ENCODE assay signal across 8 cellular contexts in genomic region chr2:237858294-237859081, GRCh38. TPM values are rescaled to one million over a fixed set of nuclear protein-coding genes. Genes with fewer than 3 reads are reported as not detected.
A peak's percentile ranks its signal among the peaks of the same experiment; 100 is the strongest.
DNase-seq lines count a peak whose midpoint lies in the region; ATAC-seq and TF ChIP-seq lines count a peak whose summit lies in the region.

No MANE protein-coding gene starts in this region.

- peak; percentile 92 for DNase-seq in AG20443 (ENCODE audit: low spot score)
- peak; percentile 46 for DNase-seq in GM19238 (ENCODE audit: insufficient read length, low spot score)
- DNase-seq in NCI-H2107 treated with DMSO at 0.1 percent for 48 hours (lab: John Stamatoyannopoulos, UW; ENCODE audit: unreplicated experiment) = peak; percentile 48
- DNase-seq in effector memory CD4-positive, alpha-beta T cell = peak in 2 of 3 donors; percentile 8 to 9
- peak; percentile 56 to 89 for DNase-seq in lower leg skin (ENCODE audit: low spot score in 2 of 2)
- peak; percentile 22 for DNase-seq in stimulated activated CD8-positive, alpha-beta memory T cell treated with anti-CD3 and anti-CD28 coated beads, Interleukin-4, amount 100 ng/mL, for 24 hours (ENCODE audit: low read depth)

- no peak overlapping the region for H3K27ac ChIP-seq in effector memory CD4-positive, alpha-beta T cell (ENCODE audit: insufficient read depth, low read length, poor library complexity, severe bottlenecking)

- ATAC-seq in GM19397 (IDR thresholded peaks at IDR 0.05; ENCODE audit: unreplicated experiment) = no peak

- 43 to 45% methylated on average over 14 of the region's 14 CpGs for WGBS in lower leg skin, 2 donors

- intact Hi-C loops in lower leg skin (cut with DNase I; ENCODE audit: low total_unique reads) = no loop called here

- TF ChIP-seq POLR2A in lower leg skin (IDR thresholded peaks at IDR 0.05) = no peak

- H3K27me3 ChIP-seq in effector memory CD4-positive, alpha-beta T cell (replicated peaks; ENCODE audit: control insufficient read depth, insufficient read depth, low read length, poor library complexity, severe bottlenecking) = peaks cover 21% of the 10 kb centered on the region

- no peaks in the 10 kb centered on the region for H3K9me3 ChIP-seq in effector memory CD4-positive, alpha-beta T cell (ENCODE audit: control insufficient read depth, low read length)

- peaks cover 2% of the 10 kb centered on the region for H3K4me1 ChIP-seq in effector memory CD4-positive, alpha-beta T cell (ENCODE audit: control insufficient read depth, insufficient read depth, low read length, poor library complexity, severe bottlenecking)

- no peaks in the 10 kb centered on the region for H3K36me3 ChIP-seq in effector memory CD4-positive, alpha-beta T cell (ENCODE audit: control insufficient read depth, insufficient read depth, low read length)

- H3K4me3 ChIP-seq in WI38 (ENCODE audit: low read depth, low read length) = no peak overlapping the region
- H3K4me3 ChIP-seq in effector memory CD4-positive, alpha-beta T cell (ENCODE audit: insufficient read depth, low read depth, low read length, poor library complexity, severe bottlenecking) = no peak overlapping the region
- no peak overlapping the region for H3K4me3 ChIP-seq in lower leg skin (ENCODE audit: low read depth, poor library complexity, severe bottlenecking)

- peak; percentile 94 for TF ChIP-seq CTCF in WI38 (IDR thresholded peaks at IDR 0.05; ENCODE audit: low read depth, low read length)
- peak in 1 of 3 donors; percentile 27 for TF ChIP-seq CTCF in lower leg skin (IDR thresholded peaks at IDR 0.05)

RNA-seq across cellular contexts. Expression of gene RAMP1, which starts 0.9 kb away (rescaled TPM):
- total RNA-seq in lower leg skin = 10 to 100 TPM in 2 of 4 donors, 1 to 10 TPM in 2; 7.3 to 19.1 (median 12.4) TPM

RNA-seq across cellular contexts. Expression of gene RBM44, which starts 59.9 kb away (rescaled TPM):
- total RNA-seq in lower leg skin = under 1 TPM; 0.12 to 0.38 (median 0.23) TPM

Comparison
In these comparisons a context has a peak if more than half of its experiments do, and no peak if none do; other contexts are left out.
1. DNase-seq: peak in every context shown above with its lines; median percentile 92 in AG20443; 72 in lower leg skin; 48 in NCI-H2107 treated with DMSO at 0.1 percent for 48 hours; 46 in GM19238; 22 in stimulated activated CD8-positive, alpha-beta memory T cell treated with anti-CD3 and anti-CD28 coated beads, Interleukin-4, amount 100 ng/mL, for 24 hours; 8 in effector memory CD4-positive, alpha-beta T cell.